Comparison of ENCODE assay signal across 2 cellular contexts in genomic region chr2:232522014-232522854, GRCh38.
TF ChIP-seq lines count a peak whose summit lies in the region.

No MANE protein-coding gene starts in this region.

TF ChIP-seq in IMR-90, 13 proteins besides CTCF, POLR2A, EP300 and RAD21:
- TF ChIP-seq MAZ (IDR thresholded peaks at IDR 0.05; ENCODE audit: borderline replicate concordance, low read depth, low read length) (no peak), RCOR1 (IDR thresholded peaks at IDR 0.05; ENCODE audit: insufficient replicate concordance, low read length) (no peak)

TF ChIP-seq in neural cell, 6 proteins besides CTCF, POLR2A, EP300 and RAD21:
- TF ChIP-seq TAF1 (IDR thresholded peaks at IDR 0.05; ENCODE audit: low read depth) (no peak), EZH2 (IDR thresholded peaks at IDR 0.05; ENCODE audit: borderline replicate concordance, insufficient read depth, low read length, poor library complexity, severe bottlenecking) (no peak), POLR2AphosphoS5 (IDR thresholded peaks at IDR 0.05) (no peak), SMC3 (conservative IDR thresholded peaks at IDR 0.05; ENCODE audit: poor library complexity) (peak; percentile 98)
